29 cellular contexts compared by ENCODE assay signal in genomic region chr2:71963295-71963694, GRCh38.
DNase-seq lines count a peak whose midpoint lies in the region; ATAC-seq and TF ChIP-seq lines count a peak whose summit lies in the region.
"Had no signal": no experiment of that assay in that cellular context is flagged by ENCODE, and none has a peak within 500 bp of the region (broad histone marks: within the 10 kb centered on the region; RNA-seq: fewer than 3 reads in every experiment).

No MANE protein-coding gene starts in this region.

- no peak overlapping the region for H3K27ac Mint-ChIP-seq in activated CD8-positive, alpha-beta T cell treated with anti-CD3 and anti-CD28 coated beads for 36 hours
- H3K27ac Mint-ChIP-seq: activated CD4-positive, alpha-beta memory T cell treated with anti-CD3 and anti-CD28 coated beads for 36 hours; natural killer cell; stimulated activated naive B cell treated with anti-CD40 and anti-IgM and Interleukin-4, amounts not matched to agents 10 μg/mL and 1 μg/mL and 100 μg/mL, for 72 hours; T-cell had no signal

- TF ChIP-seq CTCF in AG10803 (conservative IDR thresholded peaks at IDR 0.05; ENCODE audit: low read length), result no peak
- TF ChIP-seq CTCF in activated CD8-positive, alpha-beta T cell treated with anti-CD3 and anti-CD28 coated beads for 36 hours (IDR thresholded peaks at IDR 0.05), result no peak

- CTCF ChIA-PET in activated CD8-positive, alpha-beta T cell treated with anti-CD3 and anti-CD28 coated beads for 36 hours (lab: Charles Lee), result no interaction called here

- ATAC-seq in GM18498 (IDR thresholded peaks at IDR 0.05; ENCODE audit: unreplicated experiment), result no peak
- no peak for ATAC-seq in activated CD8-positive, alpha-beta T cell treated with anti-CD3 and anti-CD28 coated beads for 36 hours
- ATAC-seq: HepG2; natural killer cell; stimulated activated naive B cell treated with anti-CD40 and anti-IgM and Interleukin-4, amounts not matched to agents 10 μg/mL and 1 μg/mL and 100 μg/mL, for 72 hours; T-cell had no signal

- no peak overlapping the region for H3K4me3 ChIP-seq in AG10803 (ENCODE audit: low read length)
- H3K4me3 ChIP-seq: smooth muscle cell, testis, vagina had no signal

- H3K27me3 Mint-ChIP-seq in activated CD8-positive, alpha-beta T cell treated with anti-CD3 and anti-CD28 coated beads for 36 hours, result peaks cover 7% of the 10 kb centered on the region
- H3K27me3 Mint-ChIP-seq: activated CD4-positive, alpha-beta memory T cell treated with anti-CD3 and anti-CD28 coated beads for 36 hours; stimulated activated naive B cell treated with anti-CD40 and anti-IgM and Interleukin-4, amounts not matched to agents 10 μg/mL and 1 μg/mL and 100 μg/mL, for 72 hours had no signal

- no peaks in the 10 kb centered on the region for H3K4me1 Mint-ChIP-seq in activated CD8-positive, alpha-beta T cell treated with anti-CD3 and anti-CD28 coated beads for 36 hours (ENCODE audit: low read depth)
- H3K4me1 Mint-ChIP-seq: natural killer cell; stimulated activated naive B cell treated with anti-CD40 and anti-IgM and Interleukin-4, amounts not matched to agents 10 μg/mL and 1 μg/mL and 100 μg/mL, for 72 hours; T-cell had no signal

- H3K9me3 Mint-ChIP-seq in activated CD8-positive, alpha-beta T cell treated with anti-CD3 and anti-CD28 coated beads for 36 hours, result peaks cover 8% of the 10 kb centered on the region
- H3K9me3 Mint-ChIP-seq: natural killer cell had no signal

- H3K4me3 Mint-ChIP-seq in activated CD8-positive, alpha-beta T cell treated with anti-CD3 and anti-CD28 coated beads for 36 hours, result no peak overlapping the region
- H3K4me3 Mint-ChIP-seq: activated CD4-positive, alpha-beta memory T cell treated with anti-CD3 and anti-CD28 coated beads for 36 hours; natural killer cell; stimulated activated naive B cell treated with anti-CD40 and anti-IgM and Interleukin-4, amounts not matched to agents 10 μg/mL and 1 μg/mL and 100 μg/mL, for 72 hours; T-cell had no signal

- peak; percentile 49 for DNase-seq in AG10803 (ENCODE audit: low read depth)
- DNase-seq in H4 (ENCODE audit: low spot score), result peak; percentile 23
- DNase-seq in astrocyte of the hippocampus (ENCODE audit: low read depth, low spot score), result peak; percentile 40
- DNase-seq in glomerular visceral epithelial cell (ENCODE audit: extremely low spot score), result peak; percentile 24
- DNase-seq in NCI-H82 (lab: John Stamatoyannopoulos, UW), result no peak
- no peak for DNase-seq in effector CD8-positive, alpha-beta T cell (lab: John Stamatoyannopoulos, UW)
- DNase-seq in activated CD8-positive, alpha-beta T cell treated with anti-CD3 and anti-CD28 coated beads for 36 hours, result no peak
- DNase-seq: activated CD4-positive, alpha-beta memory T cell treated with anti-CD3 and anti-CD28 coated beads for 36 hours; activated effector memory CD4-positive, alpha-beta T cell treated with Interleukin-2 at 50 U/mL for 16 hours; activated T-cell treated with anti-CD3 and anti-CD28 coated beads for 4 hours; effector CD4-positive, alpha-beta T cell; erythroblast; GF-D8; GOT3; islet precursor cell; Kasumi-1; midbrain; natural killer cell; NCI-H1092; NCI-H187 treated with DMSO at 0.1 percent for 48 hours; NK-92 treated with Interleukin-12 subunit alpha and Interleukin-12 subunit beta, amount 100 ng/mL, for 24 hours; stimulated activated CD4-positive, alpha-beta T cell treated with anti-CD3 and anti-CD28 coated beads, Interleukin-2, amount 100 ng/mL, for 48 hours; stimulated activated naive B cell treated with anti-CD40 and anti-IgM and Interleukin-4, amounts not matched to agents 10 μg/mL and 1 μg/mL and 100 μg/mL, for 72 hours; T-cell; testis had no signal

- POLR2A ChIA-PET in activated CD8-positive, alpha-beta T cell treated with anti-CD3 and anti-CD28 coated beads for 36 hours (lab: Charles Lee), result no interaction called here

- intact Hi-C loops in activated CD8-positive, alpha-beta T cell treated with anti-CD3 and anti-CD28 coated beads for 36 hours (cut with micrococcal nuclease), result no loop called here

- H3K36me3 Mint-ChIP-seq in activated CD8-positive, alpha-beta T cell treated with anti-CD3 and anti-CD28 coated beads for 36 hours (ENCODE audit: low read depth), result no peaks in the 10 kb centered on the region
- H3K36me3 Mint-ChIP-seq: activated CD4-positive, alpha-beta memory T cell treated with anti-CD3 and anti-CD28 coated beads for 36 hours; natural killer cell; stimulated activated naive B cell treated with anti-CD40 and anti-IgM and Interleukin-4, amounts not matched to agents 10 μg/mL and 1 μg/mL and 100 μg/mL, for 72 hours; T-cell had no signal

Comparison
In these comparisons a context has a peak if more than half of its experiments do, and no peak if none do; other contexts are left out.
1. DNase-seq: peak in AG10803 (single experiment), H4 (single experiment), astrocyte of the hippocampus (single experiment) and glomerular visceral epithelial cell (single experiment); none in NCI-H82 (single experiment), effector CD8-positive, alpha-beta T cell (single experiment) and activated CD8-positive, alpha-beta T cell treated with anti-CD3 and anti-CD28 coated beads for 36 hours (single experiment).